ENCODE assay signal across 1 cellular context in the genomic region with DNA sequence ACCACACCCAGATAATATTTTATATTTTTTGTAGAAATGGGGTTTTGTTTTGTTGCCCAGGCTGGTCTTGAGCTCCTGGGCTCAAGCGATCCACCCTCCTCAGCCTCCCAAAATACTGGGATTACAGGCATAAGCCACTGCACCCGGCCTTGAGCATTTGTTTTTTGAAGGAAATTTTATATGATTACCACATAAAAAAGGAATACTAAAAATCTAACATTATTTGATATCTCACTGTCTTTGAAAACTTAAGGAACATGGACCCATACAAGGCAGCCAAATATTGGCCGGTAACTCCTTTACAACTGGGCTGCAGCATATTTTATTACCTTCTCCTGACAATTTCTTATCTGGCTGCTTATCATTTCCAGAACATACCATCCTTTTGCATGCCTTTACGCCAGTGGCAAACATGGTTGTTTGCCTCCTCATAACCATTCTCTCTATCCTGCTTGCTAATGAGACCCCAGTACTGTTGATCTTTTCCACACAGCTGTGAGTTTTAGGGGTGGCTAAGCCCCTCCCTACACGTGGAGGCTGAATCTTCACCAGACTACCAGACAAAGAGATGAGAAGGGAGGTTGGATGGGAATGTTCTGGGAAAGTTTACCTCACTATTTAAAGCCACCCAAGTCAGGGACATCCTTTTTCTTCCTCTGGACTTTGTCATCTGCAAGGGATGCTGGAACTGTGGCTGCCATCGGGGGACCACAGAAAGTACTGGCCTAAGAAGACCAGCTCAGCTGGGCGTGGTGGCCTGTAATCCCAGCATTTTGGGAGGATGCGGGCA.
TF ChIP-seq lines count a peak whose summit lies in the region.

No MANE protein-coding gene starts in this region.

TF ChIP-seq in WTC11, 78 proteins besides CTCF, POLR2A, EP300 and RAD21 (continued from another document):
- TF ChIP-seq, protein P1, sequence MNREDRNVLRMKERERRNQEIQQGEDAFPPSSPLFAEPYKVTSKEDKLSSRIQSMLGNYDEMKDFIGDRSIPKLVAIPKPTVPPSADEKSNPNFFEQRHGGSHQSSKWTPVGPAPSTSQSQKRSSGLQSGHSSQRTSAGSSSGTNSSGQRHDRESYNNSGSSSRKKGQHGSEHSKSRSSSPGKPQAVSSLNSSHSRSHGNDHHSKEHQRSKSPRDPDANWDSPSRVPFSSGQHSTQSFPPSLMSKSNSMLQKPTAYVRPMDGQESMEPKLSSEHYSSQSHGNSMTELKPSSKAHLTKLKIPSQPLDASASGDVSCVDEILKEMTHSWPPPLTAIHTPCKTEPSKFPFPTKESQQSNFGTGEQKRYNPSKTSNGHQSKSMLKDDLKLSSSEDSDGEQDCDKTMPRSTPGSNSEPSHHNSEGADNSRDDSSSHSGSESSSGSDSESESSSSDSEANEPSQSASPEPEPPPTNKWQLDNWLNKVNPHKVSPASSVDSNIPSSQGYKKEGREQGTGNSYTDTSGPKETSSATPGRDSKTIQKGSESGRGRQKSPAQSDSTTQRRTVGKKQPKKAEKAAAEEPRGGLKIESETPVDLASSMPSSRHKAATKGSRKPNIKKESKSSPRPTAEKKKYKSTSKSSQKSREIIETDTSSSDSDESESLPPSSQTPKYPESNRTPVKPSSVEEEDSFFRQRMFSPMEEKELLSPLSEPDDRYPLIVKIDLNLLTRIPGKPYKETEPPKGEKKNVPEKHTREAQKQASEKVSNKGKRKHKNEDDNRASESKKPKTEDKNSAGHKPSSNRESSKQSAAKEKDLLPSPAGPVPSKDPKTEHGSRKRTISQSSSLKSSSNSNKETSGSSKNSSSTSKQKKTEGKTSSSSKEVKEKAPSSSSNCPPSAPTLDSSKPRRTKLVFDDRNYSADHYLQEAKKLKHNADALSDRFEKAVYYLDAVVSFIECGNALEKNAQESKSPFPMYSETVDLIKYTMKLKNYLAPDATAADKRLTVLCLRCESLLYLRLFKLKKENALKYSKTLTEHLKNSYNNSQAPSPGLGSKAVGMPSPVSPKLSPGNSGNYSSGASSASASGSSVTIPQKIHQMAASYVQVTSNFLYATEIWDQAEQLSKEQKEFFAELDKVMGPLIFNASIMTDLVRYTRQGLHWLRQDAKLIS (CRISPR knock-in tag; IDR thresholded peaks at IDR 0.05; ENCODE audit: borderline replicate concordance), result no peak
- TF ChIP-seq JUN (CRISPR knock-in tag; IDR thresholded peaks at IDR 0.05), result no peak
- TF ChIP-seq NFATC4 (CRISPR knock-in tag; IDR thresholded peaks at IDR 0.05), result no peak
- TF ChIP-seq ETV6 (CRISPR knock-in tag; IDR thresholded peaks at IDR 0.05), result no peak
- TF ChIP-seq, protein P2, sequence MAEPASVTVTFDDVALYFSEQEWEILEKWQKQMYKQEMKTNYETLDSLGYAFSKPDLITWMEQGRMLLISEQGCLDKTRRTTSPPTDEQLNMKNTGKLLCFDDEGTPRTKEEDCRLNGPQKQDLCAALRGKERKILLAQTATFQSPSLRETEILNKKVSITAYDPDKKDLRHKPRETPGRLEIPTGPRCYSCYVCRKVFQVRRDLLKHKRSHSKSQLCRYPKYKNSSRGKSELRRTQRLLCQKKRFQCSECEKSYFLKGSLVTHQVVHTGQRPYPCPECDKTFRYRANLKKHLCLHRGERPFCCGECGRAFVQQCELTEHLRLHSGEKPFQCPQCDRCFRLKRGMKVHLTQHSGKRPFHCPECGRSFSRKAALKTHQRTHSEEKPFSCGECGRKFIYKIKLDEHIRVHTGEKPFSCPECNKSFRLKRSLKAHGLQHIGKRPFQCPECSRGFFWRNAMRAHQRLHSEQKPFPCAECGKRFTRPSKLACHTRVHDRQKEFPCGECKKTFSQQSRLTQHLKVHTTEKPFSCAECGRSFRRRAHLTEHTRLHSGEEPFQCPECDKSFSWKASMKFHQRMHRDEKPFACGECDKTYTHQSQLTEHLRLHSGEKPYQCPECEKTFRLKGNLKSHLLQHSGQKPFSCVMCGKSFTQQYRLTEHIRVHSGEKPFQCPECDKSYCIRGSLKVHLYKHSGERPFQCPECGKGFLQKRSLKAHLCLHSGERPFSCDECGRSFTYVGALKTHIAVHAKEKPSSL (CRISPR knock-in tag; conservative IDR thresholded peaks at IDR 0.05), result no peak
- TF ChIP-seq FOXK1 (CRISPR knock-in tag; IDR thresholded peaks at IDR 0.05), result no peak
- TF ChIP-seq IRF2 (CRISPR knock-in tag; IDR thresholded peaks at IDR 0.05; ENCODE audit: borderline replicate concordance, low read depth), result no peak
- no peak for TF ChIP-seq ZNF138 (CRISPR knock-in tag; conservative IDR thresholded peaks at IDR 0.05)
- TF ChIP-seq, protein P3, sequence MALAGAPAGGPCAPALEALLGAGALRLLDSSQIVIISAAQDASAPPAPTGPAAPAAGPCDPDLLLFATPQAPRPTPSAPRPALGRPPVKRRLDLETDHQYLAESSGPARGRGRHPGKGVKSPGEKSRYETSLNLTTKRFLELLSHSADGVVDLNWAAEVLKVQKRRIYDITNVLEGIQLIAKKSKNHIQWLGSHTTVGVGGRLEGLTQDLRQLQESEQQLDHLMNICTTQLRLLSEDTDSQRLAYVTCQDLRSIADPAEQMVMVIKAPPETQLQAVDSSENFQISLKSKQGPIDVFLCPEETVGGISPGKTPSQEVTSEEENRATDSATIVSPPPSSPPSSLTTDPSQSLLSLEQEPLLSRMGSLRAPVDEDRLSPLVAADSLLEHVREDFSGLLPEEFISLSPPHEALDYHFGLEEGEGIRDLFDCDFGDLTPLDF (CRISPR knock-in tag; IDR thresholded peaks at IDR 0.05), result no peak
TF ChIP-seq in WTC11: peak in this region for 0.
